Comparison of ENCODE assay signal across 1 cellular context in genomic region chr3:64289622-64290021, GRCh38.
TF ChIP-seq lines count a peak whose summit lies in the region.

No MANE protein-coding gene starts in this region.

TF ChIP-seq in IMR-90, 13 proteins besides CTCF, POLR2A, EP300 and RAD21 (continued from another document):
- no peak for TF ChIP-seq ELK1 (IDR thresholded peaks at IDR 0.05; ENCODE audit: borderline replicate concordance, low read depth, low read length)
- TF ChIP-seq RFX5 (IDR thresholded peaks at IDR 0.05; ENCODE audit: low read depth, low read length) = no peak
- TF ChIP-seq NFE2L2 (IDR thresholded peaks at IDR 0.05; ENCODE audit: low read depth, low read length) = no peak
- no peak for TF ChIP-seq MXI1 (IDR thresholded peaks at IDR 0.05; ENCODE audit: borderline replicate concordance, low read depth, low read length)
TF ChIP-seq in IMR-90: peak in this region for 0.
